In the genomic region with DNA sequence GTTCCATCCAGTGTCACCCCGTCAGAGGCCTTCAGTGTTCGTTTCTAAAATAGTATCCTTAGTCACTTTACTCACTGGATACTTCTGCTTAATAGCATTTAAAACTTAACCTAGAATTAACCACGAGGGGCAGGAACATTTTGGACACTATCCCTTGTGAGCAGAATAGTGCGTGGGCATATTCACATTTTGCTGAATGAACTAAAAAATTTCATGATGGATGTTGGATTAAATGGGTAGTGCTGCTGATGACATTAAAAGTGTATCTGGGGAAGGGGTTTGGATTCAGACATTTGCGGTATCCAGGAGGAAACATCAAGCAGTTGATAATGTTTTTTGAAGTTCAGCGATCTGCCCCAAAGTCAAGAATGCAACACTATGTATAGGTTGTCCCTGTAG, we compare ENCODE assay signal across 8 cellular contexts. TPM values are rescaled to one million over a fixed set of nuclear protein-coding genes. Genes with fewer than 3 reads are reported as not detected.
DNase-seq lines count a peak whose midpoint lies in the region; ATAC-seq and TF ChIP-seq lines count a peak whose summit lies in the region.

No MANE protein-coding gene starts in this region.

- ATAC-seq in IMR-90 (ENCODE audit: low read depth) (no peak), HG03571 (IDR thresholded peaks at IDR 0.05; ENCODE audit: unreplicated experiment) (no peak), GM19452 (IDR thresholded peaks at IDR 0.05; ENCODE audit: unreplicated experiment) (no peak)

- 0 out of 2 replicates have a peak overlapping the region, but pooled peaks have one; percentile 88 for H2AK5ac ChIP-seq in IMR-90 (ENCODE audit: low read depth, low read length)

- H3K79me1 ChIP-seq in IMR-90 (ENCODE audit: low read depth in 1 of 2, low read length in 2 of 2): peaks cover 6 to 32% of the 10 kb centered on the region in 2 experiments

- H2BK5ac ChIP-seq in IMR-90 (ENCODE audit: low read depth, low read length, poor library complexity, severe bottlenecking): peak overlapping the region; percentile 91

- TF ChIP-seq RAD21 in IMR-90 (IDR thresholded peaks at IDR 0.05; ENCODE audit: low read length): no peak

- intact Hi-C loops in A673 (cut with micrococcal nuclease; ENCODE audit: unreplicated experiment): loop anchor here (1.0 kb wide), 2 partner anchors 107 to 254 kb away; a partner anchor contains a TSS
- intact Hi-C loops in IMR-90 (cut with micrococcal nuclease): loop anchor here (1.0 to 5.0 kb wide), 3 partner anchors 37 to 108 kb away; a partner anchor contains a TSS
- intact Hi-C loops in breast epithelium (cut with DNase I; ENCODE audit: low total_unique reads): no loop called here

- H3K4ac ChIP-seq in IMR-90 (ENCODE audit: low read depth, low read length): peak overlapping the region; percentile 99

- H3K23ac ChIP-seq in IMR-90 (ENCODE audit: low read depth, low read length): peak overlapping the region; percentile 95

- H3K18ac ChIP-seq in IMR-90 (ENCODE audit: low read depth, low read length): no peak overlapping the region

- H3K27ac ChIP-seq in A673 (ENCODE audit: low read depth, low read length, poor library complexity, severe bottlenecking) (peak overlapping the region; percentile 93), IMR-90 (ENCODE audit: insufficient read depth, low read length) (peak overlapping the region; percentile 78), breast epithelium (peak overlapping the region; percentile 96 to 98), muscle layer of colon (ENCODE audit: low read depth, low read length) (peak overlapping the region; percentile 86)

- peak overlapping the region; percentile 70 for H3K4me2 ChIP-seq in IMR-90 (ENCODE audit: low read depth, low read length)

- H3K4me1 ChIP-seq in A673 (ENCODE audit: insufficient read depth, low read length, poor library complexity, severe bottlenecking) (peaks cover 42% of the 10 kb centered on the region), IMR-90 (ENCODE audit: control insufficient read depth, insufficient read depth, low read length) (peaks cover 2% of the 10 kb centered on the region; the same call in 1 of the 2 replicates), breast epithelium (peaks cover 0 to 6% of the 10 kb centered on the region in 2 donors), muscle layer of colon (ENCODE audit: insufficient read depth, low read length) (peaks cover 14% of the 10 kb centered on the region)

- H3K56ac ChIP-seq in IMR-90 (ENCODE audit: extremely low read depth, insufficient read depth, low read length): peak overlapping the region; percentile 86; the same call in 1 of the 2 replicates

- TF ChIP-seq CTCF in A673 (conservative IDR thresholded peaks at IDR 0.05; ENCODE audit: low read depth, low read length): no peak
- TF ChIP-seq CTCF in IMR-90 (conservative IDR thresholded peaks at IDR 0.05; ENCODE audit: low read depth, low read length): no peak
- TF ChIP-seq CTCF in breast epithelium (IDR thresholded peaks at IDR 0.05): no peak

- H4K8ac ChIP-seq in IMR-90 (ENCODE audit: low read depth in 2 of 2, low read length in 2 of 2): peak overlapping the region; percentile 81 to 100

- H2BK20ac ChIP-seq in IMR-90 (ENCODE audit: low read depth, low read length): no peak overlapping the region

- H2AK9ac ChIP-seq in IMR-90 (replicated peaks; ENCODE audit: low read depth, low read length, poor library complexity): peak overlapping the region; percentile 97

- dilution Hi-C loops in IMR-90 (cut with HindIII; ENCODE audit: low sequenced_read_pairs, unreplicated experiment): no loop called here

- POLR2A ChIA-PET in A673 (lab: Charles Lee; ENCODE audit: low non-redundant PET): interaction anchor here (1.0 to 1.2 kb wide), 2 partner anchors 54 to 56 kb away, joined by 7 to 9 read pairs; a partner anchor contains a TSS
- POLR2A ChIA-PET in IMR-90 (lab: Charles Lee; ENCODE audit: unreplicated experiment): interaction anchor here (0.9 kb wide), 1 partner anchor 10 kb away, joined by 4 read pairs; no protein-coding TSS in a partner anchor

- H3K14ac ChIP-seq in IMR-90 (replicated peaks; ENCODE audit: low read depth, low read length): peak overlapping the region; percentile 99

- H3K9me3 ChIP-seq in A673 (ENCODE audit: low read depth, low read length, poor library complexity, severe bottlenecking) (no peaks in the 10 kb centered on the region), IMR-90 (ENCODE audit: control insufficient read depth, insufficient read depth, low read length) (no peaks in the 10 kb centered on the region), breast epithelium (no peaks in the 10 kb centered on the region), muscle layer of colon (ENCODE audit: low read length) (no peaks in the 10 kb centered on the region)

- peak overlapping the region; percentile 96 for H2AFZ ChIP-seq in IMR-90 (replicated peaks; ENCODE audit: low read length, poor library complexity)

- BruUV-seq in A673 (replicated peaks; lab: Mats Ljungman, UMichigan) (no TSS peak), IMR-90 (replicated peaks; lab: Mats Ljungman, UMichigan) (no TSS peak)

- H3K9me1 ChIP-seq in IMR-90 (ENCODE audit: insufficient read depth, low read length): no peaks in the 10 kb centered on the region

- no peaks in the 10 kb centered on the region for H3K27me3 ChIP-seq in A673 (replicated peaks; ENCODE audit: insufficient read depth, low read depth, low read length, poor library complexity)
- H3K27me3 ChIP-seq in IMR-90 (ENCODE audit: control insufficient read depth, insufficient read depth, low read length): no peaks in the 10 kb centered on the region
- H3K27me3 ChIP-seq in breast epithelium: no peaks in the 10 kb centered on the region
- H3K27me3 ChIP-seq in muscle layer of colon (ENCODE audit: control insufficient read depth in 1 of 2, insufficient read depth in 2 of 2, low read length in 2 of 2): no peaks in the 10 kb centered on the region

- peak overlapping the region; percentile 87 for H4K5ac ChIP-seq in IMR-90 (ENCODE audit: low read depth, low read length)

- peak overlapping the region; percentile 67; the same call in 1 of the 2 replicates for H2BK120ac ChIP-seq in IMR-90 (ENCODE audit: low read depth, low read length)

- 18% methylated on average over 4 of the region's 6 CpGs; no CpG with 5 or more reads in 1 of the 2 experiments for WGBS in IMR-90 (ENCODE audit: extremely low coverage in 2 of 2, insufficient read length in 1 of 2), 2 experiments

- peak overlapping the region; percentile 88 for H3K9ac ChIP-seq in IMR-90 (ENCODE audit: low read depth, low read length)
- peak overlapping the region; percentile 79 for H3K9ac ChIP-seq in muscle layer of colon (ENCODE audit: low read length)

- no peak for DNase-seq in A673 (ENCODE audit: low spot score)
- DNase-seq in IMR-90: no peak
- no peak for DNase-seq in breast epithelium (ENCODE audit: low spot score in 2 of 2)
- DNase-seq in DMS53 (lab: John Stamatoyannopoulos, UW): no peak
- DNase-seq in anterior cingulate cortex (lab: John Stamatoyannopoulos, UW): no peak

- in situ Hi-C loops in IMR-90 (cut with MboI; ENCODE audit: low sequenced_read_pairs): no loop called here

- peak overlapping the region; percentile 55 for H3K4me3 ChIP-seq in A673 (ENCODE audit: low read depth, low read length, poor library complexity, severe bottlenecking)
- H3K4me3 ChIP-seq in IMR-90 (ENCODE audit: insufficient read depth, low read depth, low read length): peak overlapping the region; percentile 62
- peak overlapping the region; percentile 78 to 90 (median 89) for H3K4me3 ChIP-seq in breast epithelium
- peak overlapping the region in 1 of 2 donors; percentile 96 for H3K4me3 ChIP-seq in muscle layer of colon (ENCODE audit: low read depth in 1 of 2, low read length in 2 of 2)

- no peak overlapping the region for H2BK15ac ChIP-seq in IMR-90 (ENCODE audit: low read depth, low read length)

- TF ChIP-seq POLR2A in IMR-90 (IDR thresholded peaks at IDR 0.05; ENCODE audit: low read depth, low read length) (no peak), breast epithelium (IDR thresholded peaks at IDR 0.05) (no peak)

- H4K20me1 ChIP-seq in IMR-90 (ENCODE audit: insufficient read depth, low read length): no peaks in the 10 kb centered on the region; the same call in 1 of the 2 replicates

- H4K91ac ChIP-seq in IMR-90 (ENCODE audit: insufficient read depth, low read depth, low read length): peak overlapping the region; percentile 90

- CTCF ChIA-PET in A673 (lab: Charles Lee): interaction anchor here (0.6 kb wide), 1 partner anchor 117 kb away, joined by 13 read pairs; no protein-coding TSS in a partner anchor
- CTCF ChIA-PET in IMR-90 (lab: Yijun Ruan, JAX): no interaction called here

- H3K36me3 ChIP-seq in A673 (ENCODE audit: insufficient read depth, low read length, poor library complexity, severe bottlenecking): peaks cover 63% of the 10 kb centered on the region
- peaks cover 9% of the 10 kb centered on the region for H3K36me3 ChIP-seq in IMR-90 (ENCODE audit: control insufficient read depth, insufficient read depth, low read length)
- peaks cover 4% of the 10 kb centered on the region for H3K36me3 ChIP-seq in breast epithelium
- peaks cover 35% of the 10 kb centered on the region for H3K36me3 ChIP-seq in muscle layer of colon (ENCODE audit: insufficient read depth, low read length)

TF ChIP-seq in IMR-90, 13 proteins besides CTCF, POLR2A, EP300 and RAD21:
- TF ChIP-seq CEBPB (IDR thresholded peaks at IDR 0.05; ENCODE audit: low read depth, low read length): no peak
- TF ChIP-seq RCOR1 (IDR thresholded peaks at IDR 0.05; ENCODE audit: insufficient replicate concordance, low read length): no peak
- TF ChIP-seq MAZ (IDR thresholded peaks at IDR 0.05; ENCODE audit: borderline replicate concordance, low read depth, low read length): no peak
- 0 out of 2 replicates have a peak, but pooled peaks have one; percentile 18 for TF ChIP-seq MAFK (IDR thresholded peaks at IDR 0.05; ENCODE audit: low read depth, low read length)
- TF ChIP-seq FOS (IDR thresholded peaks at IDR 0.05; ENCODE audit: low read depth, low read length): no peak
- no peak for TF ChIP-seq MXI1 (IDR thresholded peaks at IDR 0.05; ENCODE audit: borderline replicate concordance, low read depth, low read length)
- no peak for TF ChIP-seq NFE2L2 (IDR thresholded peaks at IDR 0.05; ENCODE audit: low read depth, low read length)

RNA-seq across cellular contexts. Expression of a gene that starts 0.8 kb away (rescaled TPM):
- 180 and 192 TPM in 2 replicates for total RNA-seq in A673 (2021)
- 31.9 and 34.8 TPM in 2 replicates for total RNA-seq in IMR-90 (2012; rRNA removed)
- 28.0 and 28.1 TPM in 2 replicates for polyA plus RNA-seq in IMR-90 (2012; rRNA removed)
- 13.6 and 19.4 TPM in 2 replicates for polyA plus RNA-seq in IMR-90 (2012; cell fraction: cytosol; rRNA removed)
- 37.8 and 53.4 TPM in 2 replicates for polyA plus RNA-seq in IMR-90 (2012; cell fraction: nucleus; rRNA removed; ENCODE audit: low replicate concordance)
- total RNA-seq in breast epithelium: 10 to 100 TPM; 22.6 to 41.0 (median 31.5) TPM

RNA-seq across cellular contexts. Expression of a gene that starts 53.1 kb away (rescaled TPM):
- total RNA-seq in A673 (2021): 1,416 and 1,470 TPM in 2 replicates
- 253 and 266 TPM in 2 replicates for total RNA-seq in IMR-90 (2012; rRNA removed)
- 107 and 127 TPM in 2 replicates for polyA plus RNA-seq in IMR-90 (2012; rRNA removed)
- 46.8 and 91.7 TPM in 2 replicates for polyA plus RNA-seq in IMR-90 (2012; cell fraction: cytosol; rRNA removed)
- 71.0 and 99.2 TPM in 2 replicates for polyA plus RNA-seq in IMR-90 (2012; cell fraction: nucleus; rRNA removed; ENCODE audit: low replicate concordance)
- 100 to 1,000 TPM; 148 to 198 (median 167) TPM for total RNA-seq in breast epithelium
